In the genomic region with DNA sequence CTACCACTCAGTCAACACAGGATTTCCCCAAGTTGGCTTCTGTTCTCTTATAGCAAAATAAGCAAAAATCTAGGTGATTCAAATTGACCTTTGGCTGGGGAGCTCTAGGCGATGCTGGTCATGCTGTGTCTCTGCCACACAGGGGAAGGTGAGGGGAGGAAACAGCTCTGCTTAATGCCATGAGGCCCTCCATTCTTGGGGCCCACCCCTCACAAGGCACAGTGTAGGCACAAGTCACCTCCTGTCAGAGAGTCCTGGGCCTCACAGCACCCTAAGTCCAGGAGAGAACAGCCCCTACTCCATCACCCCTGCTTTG, we compare ENCODE assay signal across 1 cellular context.
TF ChIP-seq lines count a peak whose summit lies in the region.

No MANE protein-coding gene starts in this region.

TF ChIP-seq in IMR-90, 13 proteins besides CTCF, POLR2A, EP300 and RAD21 (continued from another document):
- TF ChIP-seq, protein P1, sequence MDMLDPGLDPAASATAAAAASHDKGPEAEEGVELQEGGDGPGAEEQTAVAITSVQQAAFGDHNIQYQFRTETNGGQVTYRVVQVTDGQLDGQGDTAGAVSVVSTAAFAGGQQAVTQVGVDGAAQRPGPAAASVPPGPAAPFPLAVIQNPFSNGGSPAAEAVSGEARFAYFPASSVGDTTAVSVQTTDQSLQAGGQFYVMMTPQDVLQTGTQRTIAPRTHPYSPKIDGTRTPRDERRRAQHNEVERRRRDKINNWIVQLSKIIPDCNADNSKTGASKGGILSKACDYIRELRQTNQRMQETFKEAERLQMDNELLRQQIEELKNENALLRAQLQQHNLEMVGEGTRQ (IDR thresholded peaks at IDR 0.05; ENCODE audit: low read depth, low read length), result no peak
